ENCODE assay signal across 23 cellular contexts in the genomic region with DNA sequence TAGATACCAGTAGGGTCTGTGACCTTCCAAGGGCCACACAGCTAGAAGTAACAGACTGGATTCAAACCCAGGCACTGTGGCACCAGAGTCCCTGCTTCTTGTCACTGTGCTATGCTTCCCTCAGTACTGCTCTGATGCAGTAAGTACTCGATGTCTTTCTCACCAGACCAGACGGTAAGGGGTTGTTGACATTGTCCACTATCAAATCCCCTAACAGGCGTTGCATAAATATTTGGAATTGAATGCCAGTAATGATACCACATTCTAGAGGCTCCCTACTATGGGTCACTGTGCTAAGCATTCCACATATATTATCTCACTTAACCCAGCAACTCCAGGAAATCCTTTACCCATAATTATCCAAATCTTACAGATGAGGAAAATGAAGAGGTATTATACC.
"Had no signal": no experiment of that assay in that cellular context is flagged by ENCODE, and none has a peak within 500 bp of the region (broad histone marks: within the 10 kb centered on the region; RNA-seq: fewer than 3 reads in every experiment).

No MANE protein-coding gene starts in this region.

- H3K9me3 Mint-ChIP-seq: activated CD4-positive, alpha-beta T cell treated with anti-CD3 and anti-CD28 coated beads, Interleukin-2, amount 10 ng/mL, durations not matched to agents 7 days and 5 days; activated naive CD4-positive, alpha-beta T cell treated with anti-CD3 and anti-CD28 coated beads, Interleukin-2, amount 50 U/mL, for 72 hours; central memory CD8-positive, alpha-beta T cell; endodermal cell; immature natural killer cell; mesothelial cell of epicardium; natural killer cell; stimulated activated naive CD8-positive, alpha-beta T cell treated with anti-CD3 and anti-CD28 coated beads, Interleukin-15, Interleukin-2, amounts not matched to agents 100 ng/mL and 50 ng/mL, for 24 hours; T-helper 2 cell treated with Interferon-gamma antibody and Interleukin-4, amounts not matched to agents 5 μg/mL and 100 μg/mL, for 36 hours had no signal

- H3K27me3 ChIP-seq: ascending aorta, breast epithelium, left lung, ovary, right atrium auricular region, tibial artery had no signal

- ATAC-seq: activated CD4-positive, CD25-positive, alpha-beta regulatory T cell treated with anti-CD3 and anti-CD28 coated beads, Interleukin-2, amount 50 U/mL, for 24 hours; activated CD8-positive, alpha-beta T cell treated with anti-CD3 and anti-CD28 coated beads, Interleukin-2, amount 10 ng/mL, durations not matched to agents 7 days and 5 days had no signal

- H3K36me3 Mint-ChIP-seq: activated naive CD4-positive, alpha-beta T cell treated with anti-CD3 and anti-CD28 coated beads, Interleukin-2, amount 50 U/mL, for 72 hours; immature natural killer cell; mesothelial cell of epicardium; natural killer cell had no signal

- H3K36me3 ChIP-seq: ascending aorta, breast epithelium, left lung, ovary, right atrium auricular region, tibial artery had no signal

- H3K27ac ChIP-seq: ascending aorta, breast epithelium, coronary artery, epithelial cell of prostate, left lung, ovary, psoas muscle, right atrium auricular region, tibial artery, VCaP had no signal

- H3K4me3 ChIP-seq: ascending aorta, breast epithelium, coronary artery, left lung, ovary, psoas muscle, right atrium auricular region, tibial artery had no signal

- H3K9me3 ChIP-seq: ascending aorta, breast epithelium, left lung, ovary, psoas muscle, right atrium auricular region, tibial artery had no signal

- H3K27me3 Mint-ChIP-seq: activated CD4-positive, alpha-beta T cell treated with anti-CD3 and anti-CD28 coated beads, Interleukin-2, amount 10 ng/mL, durations not matched to agents 7 days and 5 days had no signal

- DNase-seq: activated CD4-positive, alpha-beta T cell treated with anti-CD3 and anti-CD28 coated beads, Interleukin-2, amount 10 ng/mL, durations not matched to agents 7 days and 5 days; activated CD8-positive, alpha-beta T cell treated with anti-CD3 and anti-CD28 coated beads, Interleukin-2, amount 10 ng/mL, durations not matched to agents 7 days and 5 days; endodermal cell; left lung; natural killer cell; psoas muscle; stimulated activated CD4-positive, alpha-beta T cell treated with anti-CD3 and anti-CD28 coated beads, Interleukin-12 subunit alpha, Interleukin-12 subunit beta, amount 100 ng/mL, for 4 hours; stimulated activated CD4-positive, alpha-beta T cell treated with anti-CD3 and anti-CD28 coated beads, Interleukin-4, amount 100 ng/mL, for 4 hours; tibial artery had no signal

- H3K27ac Mint-ChIP-seq: activated CD4-positive, alpha-beta T cell treated with anti-CD3 and anti-CD28 coated beads, Interleukin-2, amount 10 ng/mL, durations not matched to agents 7 days and 5 days; activated CD8-positive, alpha-beta T cell treated with anti-CD3 and anti-CD28 coated beads, Interleukin-2, amount 10 ng/mL, durations not matched to agents 7 days and 5 days; activated naive CD4-positive, alpha-beta T cell treated with anti-CD3 and anti-CD28 coated beads, Interleukin-2, amount 50 U/mL, for 72 hours; endodermal cell; mesothelial cell of epicardium; stimulated activated naive CD8-positive, alpha-beta T cell treated with anti-CD3 and anti-CD28 coated beads, Interleukin-15, Interleukin-2, amounts not matched to agents 100 ng/mL and 50 ng/mL, for 24 hours; T-helper 2 cell treated with Interferon-gamma antibody and Interleukin-4, amounts not matched to agents 5 μg/mL and 100 μg/mL, for 36 hours had no signal

- H3K4me1 ChIP-seq: ascending aorta, breast epithelium, left lung, psoas muscle, right atrium auricular region, tibial artery had no signal

- H3K4me1 Mint-ChIP-seq: activated CD4-positive, alpha-beta T cell treated with anti-CD3 and anti-CD28 coated beads, Interleukin-2, amount 10 ng/mL, durations not matched to agents 7 days and 5 days; central memory CD8-positive, alpha-beta T cell; endodermal cell had no signal

- H3K4me3 Mint-ChIP-seq: activated CD4-positive, alpha-beta T cell treated with anti-CD3 and anti-CD28 coated beads, Interleukin-2, amount 10 ng/mL, durations not matched to agents 7 days and 5 days; activated CD8-positive, alpha-beta T cell treated with anti-CD3 and anti-CD28 coated beads, Interleukin-2, amount 10 ng/mL, durations not matched to agents 7 days and 5 days; central memory CD8-positive, alpha-beta T cell; endodermal cell; immature natural killer cell; mesothelial cell of epicardium; natural killer cell; stimulated activated naive CD8-positive, alpha-beta T cell treated with anti-CD3 and anti-CD28 coated beads, Interleukin-15, Interleukin-2, amounts not matched to agents 100 ng/mL and 50 ng/mL, for 24 hours; T-helper 2 cell treated with Interferon-gamma antibody and Interleukin-4, amounts not matched to agents 5 μg/mL and 100 μg/mL, for 36 hours had no signal
